9 cellular contexts compared by ENCODE assay signal in genomic region chr6:166286831-166287271, GRCh38. TPM values are rescaled to one million over a fixed set of nuclear protein-coding genes. Genes with fewer than 3 reads are reported as not detected.
DNase-seq lines count a peak whose midpoint lies in the region; ATAC-seq and TF ChIP-seq lines count a peak whose summit lies in the region.
"Had no signal": no experiment of that assay in that cellular context is flagged by ENCODE, and none has a peak within 500 bp of the region (broad histone marks: within the 10 kb centered on the region; RNA-seq: fewer than 3 reads in every experiment).

No MANE protein-coding gene starts in this region.

- H3K9me3 Mint-ChIP-seq in IgD-negative memory B cell = peaks cover 0 to 2% (median 2%) of the 10 kb centered on the region in 3 donors

- peaks cover 2% of the 10 kb centered on the region for H3K36me3 Mint-ChIP-seq in IgD-negative memory B cell

- peaks cover 3% of the 10 kb centered on the region for H3K27me3 Mint-ChIP-seq in IgD-negative memory B cell

- H3K4me1 Mint-ChIP-seq in IgD-negative memory B cell = peaks cover 10 to 17% (median 13%) of the 10 kb centered on the region in 3 donors

- H3K36me3 ChIP-seq in kidney epithelial cell (ENCODE audit: control insufficient read depth, insufficient read depth, low read length) = no peaks in the 10 kb centered on the region
- H3K36me3 ChIP-seq: gastrocnemius medialis had no signal

- no peaks in the 10 kb centered on the region for H3K27me3 ChIP-seq in kidney epithelial cell (ENCODE audit: control insufficient read depth, insufficient read depth, low read length)

- ATAC-seq in GM18519 (IDR thresholded peaks at IDR 0.05; ENCODE audit: low FRiP score, unreplicated experiment) = peak; percentile 96
- ATAC-seq in GM21723 (IDR thresholded peaks at IDR 0.05; ENCODE audit: unreplicated experiment) = peak; percentile 96

- peak overlapping the region; percentile 31 to 71 (median 61) for H3K27ac Mint-ChIP-seq in IgD-negative memory B cell

- TF ChIP-seq CTCF in kidney epithelial cell (IDR thresholded peaks at IDR 0.05; ENCODE audit: insufficient read depth, low read length, poor library complexity, severe bottlenecking) = no peak

- no peak overlapping the region for H3K4me3 ChIP-seq in kidney epithelial cell (ENCODE audit: low read depth, low read length)
- H3K4me3 ChIP-seq: gastrocnemius medialis had no signal

- DNase-seq in kidney epithelial cell (ENCODE audit: low read depth) = peak; percentile 10
- no peak for DNase-seq in cortex of kidney (lab: John Stamatoyannopoulos, UW)
- DNase-seq in NCI-H446 treated with DMSO at 0.1 percent for 48 hours (lab: John Stamatoyannopoulos, UW) = no peak
- DNase-seq in activated T-cell treated with anti-CD3 and anti-CD28 coated beads, Interleukin-2, amount 50 U/mL, for 48 hours = no peak
- DNase-seq in NCI-H526 (lab: John Stamatoyannopoulos, UW) = no peak
- DNase-seq: gastrocnemius medialis had no signal

- peak overlapping the region; percentile 19 to 92 (median 68) for H3K4me3 Mint-ChIP-seq in IgD-negative memory B cell

RNA-seq across cellular contexts. Expression of gene PRR18, which starts 21.3 kb away (rescaled TPM):
- not detected for polyA plus RNA-seq in IgD-negative memory B cell
- 0.13 and 0.55 TPM in 2 replicates for total RNA-seq in kidney epithelial cell
- total RNA-seq: gastrocnemius medialis had no signal

RNA-seq across cellular contexts. Expression of gene SFT2D1, which starts 55.5 kb away (rescaled TPM):
- 64.2 TPM for polyA plus RNA-seq in IgD-negative memory B cell
- 59.7 and 74.1 TPM in 2 replicates for total RNA-seq in kidney epithelial cell
